ENCODE assay signal across 8 cellular contexts in genomic region chr1:58779837-58780585, GRCh38. TPM values are rescaled to one million over a fixed set of nuclear protein-coding genes. Genes with fewer than 3 reads are reported as not detected.
DNase-seq lines count a peak whose midpoint lies in the region; ATAC-seq and TF ChIP-seq lines count a peak whose summit lies in the region.

No MANE protein-coding gene starts in this region.

- no peak overlapping the region for H4K91ac ChIP-seq in IMR-90 (ENCODE audit: insufficient read depth, low read depth, low read length)

- no peak overlapping the region for H4K5ac ChIP-seq in IMR-90 (ENCODE audit: low read depth, low read length)

- ATAC-seq in IMR-90 (ENCODE audit: low read depth) (no peak), HG03442 (IDR thresholded peaks at IDR 0.05; ENCODE audit: unreplicated experiment) (no peak), GM18868 (IDR thresholded peaks at IDR 0.05; ENCODE audit: unreplicated experiment) (no peak)

- H2BK15ac ChIP-seq in IMR-90 (ENCODE audit: low read depth, low read length) = no peak overlapping the region

- H3K27me3 ChIP-seq in IMR-90 (ENCODE audit: control insufficient read depth, insufficient read depth, low read length) (no peaks in the 10 kb centered on the region), parathyroid adenoma (ENCODE audit: control insufficient read depth, insufficient read depth, low read length) (no peaks in the 10 kb centered on the region)

- POLR2A ChIA-PET in IMR-90 (lab: Charles Lee; ENCODE audit: unreplicated experiment) (interaction anchor here (0.6 kb wide), 1 partner anchor 997 kb away, joined by 3 read pairs; no protein-coding TSS in a partner anchor), GM10248 (lab: Yijun Ruan, JAX) (interaction anchor here (0.7 kb wide), 2 partner anchors 36 to 189 kb away, joined by 3 read pairs; no protein-coding TSS in a partner anchor)

- peaks cover 0 to 8% of the 10 kb centered on the region in 2 experiments; a peak in 2 of 4 replicates for H3K79me1 ChIP-seq in IMR-90 (ENCODE audit: low read depth in 1 of 2, low read length in 2 of 2)

- no peak overlapping the region for H2BK5ac ChIP-seq in IMR-90 (ENCODE audit: low read depth, low read length, poor library complexity, severe bottlenecking)

- TF ChIP-seq RAD21 in IMR-90 (IDR thresholded peaks at IDR 0.05; ENCODE audit: low read length) = no peak

- peak overlapping the region in 1 of 2 experiments; percentile 61; a peak in 2 of 4 replicates for H4K8ac ChIP-seq in IMR-90 (ENCODE audit: low read depth in 2 of 2, low read length in 2 of 2)

- no peak overlapping the region for H3K56ac ChIP-seq in IMR-90 (ENCODE audit: extremely low read depth, insufficient read depth, low read length)

- H3K4me1 ChIP-seq in IMR-90 (ENCODE audit: control insufficient read depth, insufficient read depth, low read length) (no peaks in the 10 kb centered on the region), parathyroid adenoma (peaks cover 6% of the 10 kb centered on the region)

- no peak overlapping the region for H2BK120ac ChIP-seq in IMR-90 (ENCODE audit: low read depth, low read length)

- H3K9ac ChIP-seq in IMR-90 (ENCODE audit: low read depth, low read length) = peak overlapping the region; percentile 80; the same call in 1 of the 2 replicates
- H3K9ac ChIP-seq in parathyroid adenoma = no peak overlapping the region

- H2AFZ ChIP-seq in IMR-90 (replicated peaks; ENCODE audit: low read length, poor library complexity) (no peak overlapping the region), parathyroid adenoma (no peak overlapping the region)

- H3K27ac ChIP-seq in IMR-90 (ENCODE audit: insufficient read depth, low read length) (no peak overlapping the region), parathyroid adenoma (peak overlapping the region; percentile 100)

- DNase-seq in AG09309 (ENCODE audit: low read depth) (no peak), IMR-90 (peak; percentile 78), SW 1271 (lab: John Stamatoyannopoulos, UW) (peak; percentile 5 to 28), fibroblast of gingiva (ENCODE audit: low read depth) (peak; percentile 76), GM10248 (ENCODE audit: extremely low spot score) (no peak)

- no peak overlapping the region for H2AK5ac ChIP-seq in IMR-90 (ENCODE audit: low read depth, low read length)

- H2AK9ac ChIP-seq in IMR-90 (replicated peaks; ENCODE audit: low read depth, low read length, poor library complexity) = no peak overlapping the region

- CTCF ChIA-PET in IMR-90 (lab: Yijun Ruan, JAX) = interaction anchor here (0.6 to 2.1 kb wide), 2 partner anchors 11 to 1177 kb away, joined by 3 to 6 read pairs; no protein-coding TSS in a partner anchor
- CTCF ChIA-PET in GM10248 (lab: Yijun Ruan, JAX) = interaction anchor here (0.9 to 2.4 kb wide), 5 partner anchors 10 to 919 kb away, joined by 3 to 8 read pairs (median 3); no protein-coding TSS in a partner anchor

- no peak for TF ChIP-seq CTCF in AG09309 (IDR thresholded peaks at IDR 0.05; ENCODE audit: control insufficient read depth, insufficient read depth, low read depth, low read length, missing control alignments)
- no peak for TF ChIP-seq CTCF in IMR-90 (conservative IDR thresholded peaks at IDR 0.05; ENCODE audit: low read depth, low read length)
- no peak for TF ChIP-seq CTCF in parathyroid adenoma (IDR thresholded peaks at IDR 0.05)
- TF ChIP-seq CTCF in GM10248 (IDR thresholded peaks at IDR 0.05; ENCODE audit: control extremely low read depth, extremely low read depth, low read depth, missing control alignments) = no peak

- peaks cover 41% of the 10 kb centered on the region for H4K20me1 ChIP-seq in IMR-90 (ENCODE audit: insufficient read depth, low read length)

- H3K9me3 ChIP-seq in IMR-90 (ENCODE audit: control insufficient read depth, insufficient read depth, low read length) = no peaks in the 10 kb centered on the region
- H3K9me3 ChIP-seq in parathyroid adenoma (ENCODE audit: control insufficient read depth, low read length) = no peaks in the 10 kb centered on the region

- WGBS in IMR-90 (ENCODE audit: extremely low coverage in 2 of 2, insufficient read length in 1 of 2), 2 experiments = no CpG with 5 or more reads among the region's 4 CpGs

- H3K18ac ChIP-seq in IMR-90 (ENCODE audit: low read depth, low read length) = no peak overlapping the region

- BruUV-seq in IMR-90 (replicated peaks; lab: Mats Ljungman, UMichigan) = no TSS peak

- TF ChIP-seq POLR2A in IMR-90 (IDR thresholded peaks at IDR 0.05; ENCODE audit: low read depth, low read length) = peak; percentile 96

- H3K4me2 ChIP-seq in IMR-90 (ENCODE audit: low read depth, low read length) (peak overlapping the region; percentile 96), parathyroid adenoma (ENCODE audit: low read length) (peak overlapping the region; percentile 69)

- peaks cover 17% of the 10 kb centered on the region for H3K36me3 ChIP-seq in IMR-90 (ENCODE audit: control insufficient read depth, insufficient read depth, low read length)
- peaks cover 15% of the 10 kb centered on the region for H3K36me3 ChIP-seq in parathyroid adenoma (ENCODE audit: control insufficient read depth, insufficient read depth, low read length)

- H3K79me2 ChIP-seq in parathyroid adenoma = peaks cover 16% of the 10 kb centered on the region

- H3K4me3 ChIP-seq in AG09309 (ENCODE audit: control insufficient read depth, low read depth, low read length) (peak overlapping the region; percentile 95), IMR-90 (ENCODE audit: insufficient read depth, low read depth, low read length) (peak overlapping the region; percentile 98), parathyroid adenoma (ENCODE audit: low read depth, low read length) (peak overlapping the region; percentile 97)

- H3K23ac ChIP-seq in IMR-90 (ENCODE audit: low read depth, low read length) = peak overlapping the region; percentile 89

- no peaks in the 10 kb centered on the region for H3K9me1 ChIP-seq in IMR-90 (ENCODE audit: insufficient read depth, low read length)

- no peak overlapping the region; the same call in 1 of the 2 replicates for H3K4ac ChIP-seq in IMR-90 (ENCODE audit: low read depth, low read length)

- in situ Hi-C loops in IMR-90 (cut with MboI; ENCODE audit: low sequenced_read_pairs) = loop anchor here (10.0 to 25.0 kb wide), 2 partner anchors 507 to 925 kb away; partner anchors contain the start of gene FGGY

- dilution Hi-C loops in IMR-90 (cut with HindIII; ENCODE audit: low sequenced_read_pairs, unreplicated experiment) = no loop called here

- peak overlapping the region; percentile 49; the same call in 1 of the 2 replicates for H2BK20ac ChIP-seq in IMR-90 (ENCODE audit: low read depth, low read length)

- peak overlapping the region; percentile 12; the same call in 1 of the 2 replicates for H3K14ac ChIP-seq in IMR-90 (replicated peaks; ENCODE audit: low read depth, low read length)

- intact Hi-C loops in IMR-90 (cut with micrococcal nuclease) = loop anchor here (2.0 to 10.0 kb wide), 7 partner anchors 39 to 1167 kb away; no protein-coding TSS in a partner anchor

TF ChIP-seq in IMR-90, 13 proteins besides CTCF, POLR2A, EP300 and RAD21:
- TF ChIP-seq CEBPB (IDR thresholded peaks at IDR 0.05; ENCODE audit: low read depth, low read length) = no peak
- TF ChIP-seq CHD1 (IDR thresholded peaks at IDR 0.05; ENCODE audit: low read depth, low read length) = 0 out of 2 replicates have a peak, but pooled peaks have one; percentile 5
- peak; percentile 3; the same call in 1 of the 2 replicates for TF ChIP-seq NFE2L2 (IDR thresholded peaks at IDR 0.05; ENCODE audit: low read depth, low read length)
- TF ChIP-seq RFX5 (IDR thresholded peaks at IDR 0.05; ENCODE audit: low read depth, low read length) = no peak
- TF ChIP-seq MAFK (IDR thresholded peaks at IDR 0.05; ENCODE audit: low read depth, low read length) = peak; percentile 98
- TF ChIP-seq FOS (IDR thresholded peaks at IDR 0.05; ENCODE audit: low read depth, low read length) = peak; percentile 11; the same call in 1 of the 2 replicates
- no peak for TF ChIP-seq USF2 (IDR thresholded peaks at IDR 0.05; ENCODE audit: low read depth, low read length)
- TF ChIP-seq, protein P1, sequence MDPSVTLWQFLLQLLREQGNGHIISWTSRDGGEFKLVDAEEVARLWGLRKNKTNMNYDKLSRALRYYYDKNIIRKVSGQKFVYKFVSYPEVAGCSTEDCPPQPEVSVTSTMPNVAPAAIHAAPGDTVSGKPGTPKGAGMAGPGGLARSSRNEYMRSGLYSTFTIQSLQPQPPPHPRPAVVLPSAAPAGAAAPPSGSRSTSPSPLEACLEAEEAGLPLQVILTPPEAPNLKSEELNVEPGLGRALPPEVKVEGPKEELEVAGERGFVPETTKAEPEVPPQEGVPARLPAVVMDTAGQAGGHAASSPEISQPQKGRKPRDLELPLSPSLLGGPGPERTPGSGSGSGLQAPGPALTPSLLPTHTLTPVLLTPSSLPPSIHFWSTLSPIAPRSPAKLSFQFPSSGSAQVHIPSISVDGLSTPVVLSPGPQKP (IDR thresholded peaks at IDR 0.05; ENCODE audit: borderline replicate concordance, low read depth, low read length) = 0 out of 2 replicates have a peak, but pooled peaks have one; percentile 53
- 0 out of 2 replicates have a peak, but pooled peaks have one; percentile 1 for TF ChIP-seq BHLHE40 (IDR thresholded peaks at IDR 0.05; ENCODE audit: low read depth, low read length)
TF ChIP-seq in IMR-90: peak in this region for 6.

RNA-seq across cellular contexts. Expression of gene JUN, which starts 3.8 kb away (rescaled TPM):
- 46.6 and 51.1 TPM in 2 replicates for total RNA-seq in IMR-90 (2012; rRNA removed)
- polyA plus RNA-seq in IMR-90 (2012; rRNA removed) = 86.9 and 89.1 TPM in 2 replicates
- polyA plus RNA-seq in IMR-90 (2012; cell fraction: cytosol; rRNA removed) = 80.5 and 108 TPM in 2 replicates
- 85.4 and 184 TPM in 2 replicates for polyA plus RNA-seq in IMR-90 (2012; cell fraction: nucleus; rRNA removed; ENCODE audit: low replicate concordance)

Comparison
In these comparisons a context has a peak if more than half of its experiments do, and no peak if none do; other contexts are left out.
1. DNase-seq: peak in IMR-90 (single experiment), SW 1271 (2 of 2) and fibroblast of gingiva (single experiment); none in AG09309 (single experiment) and GM10248 (single experiment).
2. Peak in every context shown above with its lines, with median percentiles within 50 percentile points of each other: H3K4me3 ChIP-seq.